1 cellular context compared by ENCODE assay signal in the genomic region with DNA sequence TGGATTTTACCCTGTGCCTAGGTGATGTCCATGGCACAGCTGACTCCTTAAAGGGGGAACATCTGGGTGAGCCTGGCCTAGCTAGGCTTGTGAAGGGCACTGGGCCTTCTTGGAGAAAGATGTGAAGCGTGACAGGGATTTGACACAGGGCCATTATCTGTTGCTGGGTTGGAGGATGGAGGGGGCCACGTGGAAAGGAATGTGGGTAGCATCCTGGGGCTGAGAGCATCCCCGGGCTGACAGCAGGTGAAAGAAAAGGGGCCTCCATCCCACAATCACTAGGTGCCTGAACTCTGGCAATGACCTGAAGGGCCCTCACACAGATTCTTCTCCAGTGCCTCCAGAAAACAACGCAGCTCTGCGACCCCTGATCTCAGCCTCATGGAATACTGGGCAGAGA.
TF ChIP-seq lines count a peak whose summit lies in the region.

No MANE protein-coding gene starts in this region.

TF ChIP-seq in IMR-90, 13 proteins besides CTCF, POLR2A, EP300 and RAD21:
- TF ChIP-seq BHLHE40 (IDR thresholded peaks at IDR 0.05; ENCODE audit: low read depth, low read length) (no peak), FOS (IDR thresholded peaks at IDR 0.05; ENCODE audit: low read depth, low read length) (no peak), RFX5 (IDR thresholded peaks at IDR 0.05; ENCODE audit: low read depth, low read length) (no peak), NFE2L2 (IDR thresholded peaks at IDR 0.05; ENCODE audit: low read depth, low read length) (no peak), ELK1 (IDR thresholded peaks at IDR 0.05; ENCODE audit: borderline replicate concordance, low read depth, low read length) (no peak), MAZ (IDR thresholded peaks at IDR 0.05; ENCODE audit: borderline replicate concordance, low read depth, low read length) (no peak), MAFK (IDR thresholded peaks at IDR 0.05; ENCODE audit: low read depth, low read length) (no peak), CHD1 (IDR thresholded peaks at IDR 0.05; ENCODE audit: low read depth, low read length) (no peak), MXI1 (IDR thresholded peaks at IDR 0.05; ENCODE audit: borderline replicate concordance, low read depth, low read length) (no peak), SMC3 (IDR thresholded peaks at IDR 0.05; ENCODE audit: low read depth, low read length) (no peak), RCOR1 (IDR thresholded peaks at IDR 0.05; ENCODE audit: insufficient replicate concordance, low read length) (no peak), CEBPB (IDR thresholded peaks at IDR 0.05; ENCODE audit: low read depth, low read length) (no peak)
- TF ChIP-seq, protein P1, sequence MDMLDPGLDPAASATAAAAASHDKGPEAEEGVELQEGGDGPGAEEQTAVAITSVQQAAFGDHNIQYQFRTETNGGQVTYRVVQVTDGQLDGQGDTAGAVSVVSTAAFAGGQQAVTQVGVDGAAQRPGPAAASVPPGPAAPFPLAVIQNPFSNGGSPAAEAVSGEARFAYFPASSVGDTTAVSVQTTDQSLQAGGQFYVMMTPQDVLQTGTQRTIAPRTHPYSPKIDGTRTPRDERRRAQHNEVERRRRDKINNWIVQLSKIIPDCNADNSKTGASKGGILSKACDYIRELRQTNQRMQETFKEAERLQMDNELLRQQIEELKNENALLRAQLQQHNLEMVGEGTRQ (IDR thresholded peaks at IDR 0.05; ENCODE audit: low read depth, low read length): no peak
